ENCODE assay signal across 13 cellular contexts in genomic region chr20:51462566-51463276, GRCh38.
DNase-seq lines count a peak whose midpoint lies in the region; ATAC-seq and TF ChIP-seq lines count a peak whose summit lies in the region.
"Had no signal": no experiment of that assay in that cellular context is flagged by ENCODE, and none has a peak within 500 bp of the region (broad histone marks: within the 10 kb centered on the region; RNA-seq: fewer than 3 reads in every experiment).

No MANE protein-coding gene starts in this region.

- H3K36me3 ChIP-seq in CD4-positive, CD25-positive, alpha-beta regulatory T cell (ENCODE audit: control insufficient read depth, insufficient read depth, low read length) = peaks cover 59% of the 10 kb centered on the region
- H3K36me3 ChIP-seq in SU-DHL-6 (ENCODE audit: low read length) = no peaks in the 10 kb centered on the region

- peaks cover 0 to 2% (median 0%) of the 10 kb centered on the region in 7 donors for H3K9me3 Mint-ChIP-seq in CD4-positive, CD25-positive, alpha-beta regulatory T cell
- H3K9me3 Mint-ChIP-seq: activated naive CD8-positive, alpha-beta T cell treated with anti-CD3 and anti-CD28 coated beads, Interleukin-2, amount 10 ng/mL, durations not matched to agents 7 days and 5 days had no signal

- H3K9me2 ChIP-seq in SU-DHL-6 (replicated peaks; ENCODE audit: insufficient read depth, low read length) = no peaks in the 10 kb centered on the region

- H3K79me2 ChIP-seq in SU-DHL-6 (ENCODE audit: insufficient read depth, low read length) = no peaks in the 10 kb centered on the region

- no peak for DNase-seq in CD4-positive, CD25-positive, alpha-beta regulatory T cell
- DNase-seq in Right ventricle myocardium superior (peak; percentile 91), pons (ENCODE audit: low spot score) (peak; percentile 67), GM19240 (ENCODE audit: insufficient read length, low spot score) (no peak), islet precursor cell (no peak)
- DNase-seq in activated CD4-positive, alpha-beta T cell treated with anti-CD3 and anti-CD28 coated beads for 4 hours = no peak
- DNase-seq: activated naive CD8-positive, alpha-beta T cell treated with anti-CD3 and anti-CD28 coated beads, Interleukin-2, amount 10 ng/mL, durations not matched to agents 7 days and 5 days; NCI-H2081; stimulated activated CD4-positive, alpha-beta T cell treated with anti-CD3 and anti-CD28 coated beads, Interleukin-2, amount 100 ng/mL, for 24 hours; T1000 had no signal

- H3K36me3 Mint-ChIP-seq in CD4-positive, CD25-positive, alpha-beta regulatory T cell = peaks cover 29% of the 10 kb centered on the region

- no peak overlapping the region for H3K4me3 Mint-ChIP-seq in CD4-positive, CD25-positive, alpha-beta regulatory T cell
- H3K4me3 Mint-ChIP-seq: activated naive CD8-positive, alpha-beta T cell treated with anti-CD3 and anti-CD28 coated beads, Interleukin-2, amount 10 ng/mL, durations not matched to agents 7 days and 5 days had no signal

- no peak overlapping the region for H3K9ac ChIP-seq in SU-DHL-6 (ENCODE audit: low read length)

- H3K27me3 ChIP-seq in CD4-positive, CD25-positive, alpha-beta regulatory T cell (ENCODE audit: control insufficient read depth, insufficient read depth, low read length) = no peaks in the 10 kb centered on the region
- H3K27me3 ChIP-seq in SU-DHL-6 (ENCODE audit: low read length) = no peaks in the 10 kb centered on the region

- peaks cover 14% of the 10 kb centered on the region; the same call in 1 of the 2 replicates for H3F3A ChIP-seq in SU-DHL-6 (ENCODE audit: insufficient read depth)

- H4K20me1 ChIP-seq in SU-DHL-6 (ENCODE audit: low read depth, low read length) = no peaks in the 10 kb centered on the region

- H2AFZ ChIP-seq in SU-DHL-6 (ENCODE audit: low read depth, low read length, severe bottlenecking) = no peak overlapping the region

- no peak overlapping the region for H3K4me2 ChIP-seq in SU-DHL-6 (ENCODE audit: low read depth, low read length, poor library complexity, severe bottlenecking)

- no peak overlapping the region for H3K27ac ChIP-seq in CD4-positive, CD25-positive, alpha-beta regulatory T cell (ENCODE audit: insufficient read depth, low read length, poor library complexity, severe bottlenecking)
- peak overlapping the region; percentile 96; the same call in 1 of the 2 replicates for H3K27ac ChIP-seq in SU-DHL-6 (ENCODE audit: low read depth, low read length)

- H3K4me1 ChIP-seq in CD4-positive, CD25-positive, alpha-beta regulatory T cell (ENCODE audit: control insufficient read depth, insufficient read depth, low read length, poor library complexity, severe bottlenecking) = no peaks in the 10 kb centered on the region
- H3K4me1 ChIP-seq: Caco-2 had no signal

- no peak for TF ChIP-seq CTCF in SU-DHL-6 (IDR thresholded peaks at IDR 0.05; ENCODE audit: insufficient read depth, low read length, poor library complexity, severe bottlenecking)

- peak overlapping the region in 2 of 3 donors; percentile 51 to 84 for H3K27ac Mint-ChIP-seq in CD4-positive, CD25-positive, alpha-beta regulatory T cell

- no peaks in the 10 kb centered on the region for H3K9me3 ChIP-seq in CD4-positive, CD25-positive, alpha-beta regulatory T cell (ENCODE audit: control insufficient read depth in 2 of 2, low read length in 2 of 2)
- H3K9me3 ChIP-seq in SU-DHL-6 (ENCODE audit: insufficient read depth, low read length) = no peaks in the 10 kb centered on the region
- H3K9me3 ChIP-seq: Caco-2 had no signal

- no peak for ATAC-seq in CD4-positive, CD25-positive, alpha-beta regulatory T cell (ENCODE audit: low read depth in 2 of 2)
- ATAC-seq in Right ventricle myocardium superior (ENCODE audit: poor library complexity) = peak; percentile 97
- ATAC-seq in GM18519 (IDR thresholded peaks at IDR 0.05; ENCODE audit: low FRiP score, unreplicated experiment) = no peak

- H3K4me3 ChIP-seq in CD4-positive, CD25-positive, alpha-beta regulatory T cell (ENCODE audit: low read depth, low read length) = no peak overlapping the region
- H3K4me3 ChIP-seq in SU-DHL-6 (ENCODE audit: insufficient read depth, low read length, poor library complexity, severe bottlenecking) = no peak overlapping the region

- intact Hi-C loops in Right ventricle myocardium superior (cut with DNase I) = no loop called here

- no peaks in the 10 kb centered on the region for H3K27me3 Mint-ChIP-seq in CD4-positive, CD25-positive, alpha-beta regulatory T cell
- H3K27me3 Mint-ChIP-seq: activated naive CD8-positive, alpha-beta T cell treated with anti-CD3 and anti-CD28 coated beads, Interleukin-2, amount 10 ng/mL, durations not matched to agents 7 days and 5 days had no signal

- peaks cover 2 to 11% (median 9%) of the 10 kb centered on the region in 4 donors for H3K4me1 Mint-ChIP-seq in CD4-positive, CD25-positive, alpha-beta regulatory T cell

Comparison
In these comparisons a context has a peak if more than half of its experiments do, and no peak if none do; other contexts are left out.
1. DNase-seq: peak in Right ventricle myocardium superior (single experiment) and pons (single experiment); none in CD4-positive, CD25-positive, alpha-beta regulatory T cell (0 of 3), GM19240 (single experiment), activated CD4-positive, alpha-beta T cell treated with anti-CD3 and anti-CD28 coated beads for 4 hours (0 of 2) and islet precursor cell (single experiment).